8 cellular contexts compared by ENCODE assay signal in the genomic region with DNA sequence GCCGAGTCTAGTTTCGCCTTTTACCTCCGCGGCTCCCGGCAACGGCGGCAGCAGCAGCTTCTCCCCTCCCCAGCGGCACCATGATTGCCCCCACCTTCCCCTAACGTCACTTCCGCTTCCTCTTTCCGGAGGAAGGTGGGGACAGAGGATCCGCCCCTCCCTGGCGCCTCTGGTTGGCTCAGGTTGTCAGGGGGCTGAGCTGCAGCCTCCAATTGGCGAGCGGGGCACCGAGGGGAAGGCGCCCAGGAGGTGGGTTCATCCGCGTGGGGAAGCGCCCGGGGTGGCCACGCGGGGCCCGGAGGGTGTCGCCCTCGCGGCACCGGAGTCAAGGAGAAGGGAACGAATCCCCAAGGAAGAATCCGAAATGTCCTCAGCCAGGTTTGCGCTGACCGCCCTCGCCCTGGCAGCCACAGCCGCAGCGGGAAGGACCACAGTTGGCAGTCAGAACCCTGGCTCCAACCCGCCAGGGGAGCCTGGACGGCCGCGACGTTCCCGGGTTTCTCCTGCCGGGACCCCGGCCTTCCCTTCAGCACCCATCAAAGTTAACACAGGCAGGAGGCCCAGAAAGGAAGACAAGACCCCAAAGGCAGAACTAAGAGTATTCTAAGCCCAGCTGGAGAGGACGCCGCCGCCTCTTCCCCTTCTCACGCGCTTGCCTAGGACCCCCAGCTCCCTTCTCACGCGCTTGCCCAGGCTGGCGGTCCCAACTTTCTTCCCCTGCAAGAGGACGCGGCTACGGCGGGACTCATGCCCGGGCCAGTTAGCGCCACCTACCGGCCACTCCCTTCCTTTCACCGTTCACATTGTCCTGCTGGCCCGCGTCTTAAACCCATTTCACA. TPM values are rescaled to one million over a fixed set of nuclear protein-coding genes. Genes with fewer than 3 reads are reported as not detected.
DNase-seq lines count a peak whose midpoint lies in the region; ATAC-seq and TF ChIP-seq lines count a peak whose summit lies in the region.

A gene (minus strand): TSS at position 86 of the 839 bp plus-strand sequence. CDS start 1,934 bp downstream, outside the sequence.

- POLR2A ChIA-PET in activated CD4-positive, alpha-beta T cell treated with anti-CD3 and anti-CD28 coated beads, Interleukin-2, amount 10 ng/mL, durations not matched to agents 7 days and 5 days (lab: Charles Lee): interaction anchor here (2.0 kb wide), 1 partner anchor 52 kb away, joined by 8 read pairs; a partner anchor contains a TSS

- peak within 1 kb of the TSS; percentile 97 for H3K27ac Mint-ChIP-seq in activated CD4-positive, alpha-beta T cell treated with anti-CD3 and anti-CD28 coated beads, Interleukin-2, amount 10 ng/mL, durations not matched to agents 7 days and 5 days

- H3K36me3 Mint-ChIP-seq in activated CD4-positive, alpha-beta T cell treated with anti-CD3 and anti-CD28 coated beads, Interleukin-2, amount 10 ng/mL, durations not matched to agents 7 days and 5 days (ENCODE audit: low read depth): peaks cover 30% of the 10 kb centered on the region

- TF ChIP-seq CTCF in C4-2B (conservative IDR thresholded peaks at IDR 0.05): peak; percentile 98
- TF ChIP-seq CTCF in left lung (IDR thresholded peaks at IDR 0.05): peak; percentile 92 to 94

- H3K4me3 ChIP-seq in left lung: peak within 1 kb of the TSS; percentile 68 to 90

- H3K27ac ChIP-seq in C4-2B (peak within 1 kb of the TSS; percentile 76), left lung (peak within 1 kb of the TSS; percentile 73 to 96)

- CTCF ChIA-PET in activated CD4-positive, alpha-beta T cell treated with anti-CD3 and anti-CD28 coated beads, Interleukin-2, amount 10 ng/mL, durations not matched to agents 7 days and 5 days (lab: Charles Lee): interaction anchor here (0.6 to 2.6 kb wide), 29 partner anchors 9 to 381 kb away, joined by 3 to 16 read pairs (median 4); a partner anchor contains a TSS

- no peaks in the 10 kb centered on the region for H3K27me3 Mint-ChIP-seq in activated CD4-positive, alpha-beta T cell treated with anti-CD3 and anti-CD28 coated beads, Interleukin-2, amount 10 ng/mL, durations not matched to agents 7 days and 5 days

- intact Hi-C loops in left lung (cut with DNase I): no loop called here

- peak; percentile 96 for DNase-seq in NCI-H69 (lab: John Stamatoyannopoulos, UW)
- peak; percentile 98 for DNase-seq in activated CD4-positive, alpha-beta T cell treated with anti-CD3 and anti-CD28 coated beads, Interleukin-2, amount 10 ng/mL, durations not matched to agents 7 days and 5 days
- peak; percentile 97 for DNase-seq in dedifferentiated amniotic fluid mesenchymal stem cell (ENCODE audit: extremely low spot score)
- peak; percentile 98 for DNase-seq in left lung
- DNase-seq in stimulated activated CD4-positive, alpha-beta T cell treated with anti-CD3 and anti-CD28 coated beads, Interleukin-2, amount 100 ng/mL, for 48 hours: peak; percentile 92 to 94

- no peaks in the 10 kb centered on the region for H3K27me3 ChIP-seq in left lung

- ATAC-seq in GM19328 (IDR thresholded peaks at IDR 0.05; ENCODE audit: unreplicated experiment): peak; percentile 93
- ATAC-seq in HG03520 (IDR thresholded peaks at IDR 0.05; ENCODE audit: unreplicated experiment): peak; percentile 83
- peak; percentile 99 for ATAC-seq in left lung

- no peaks in the 10 kb centered on the region for H3K9me3 Mint-ChIP-seq in activated CD4-positive, alpha-beta T cell treated with anti-CD3 and anti-CD28 coated beads, Interleukin-2, amount 10 ng/mL, durations not matched to agents 7 days and 5 days

- peak within 1 kb of the TSS; percentile 93 for H3K4me3 Mint-ChIP-seq in activated CD4-positive, alpha-beta T cell treated with anti-CD3 and anti-CD28 coated beads, Interleukin-2, amount 10 ng/mL, durations not matched to agents 7 days and 5 days

- peaks cover 29% of the 10 kb centered on the region for H3K4me1 Mint-ChIP-seq in activated CD4-positive, alpha-beta T cell treated with anti-CD3 and anti-CD28 coated beads, Interleukin-2, amount 10 ng/mL, durations not matched to agents 7 days and 5 days

- H3K9me3 ChIP-seq in left lung: no peaks in the 10 kb centered on the region

- H3K36me3 ChIP-seq in left lung: peaks cover 0 to 65% of the 10 kb centered on the region in 2 donors

- H3K4me1 ChIP-seq in left lung: peaks cover 10 to 63% of the 10 kb centered on the region in 2 donors

RNA-seq across cellular contexts. Expression of the gene that starts here (rescaled TPM):
- total RNA-seq in activated CD4-positive, alpha-beta T cell treated with anti-CD3 and anti-CD28 coated beads, Interleukin-2, amount 10 ng/mL, durations not matched to agents 7 days and 5 days: 10 to 100 TPM; 21.0 to 22.5 TPM
- total RNA-seq in left lung: 10 to 100 TPM; 16.8 to 37.4 TPM

Comparison
In these comparisons a context has a peak if more than half of its experiments do, and no peak if none do; other contexts are left out.
1. Peak in every context shown above with its lines: DNase-seq, ATAC-seq, H3K4me3 ChIP-seq and H3K27ac ChIP-seq.